Comparison of ENCODE assay signal across 1 cellular context in genomic region chr10:32366588-32366987, GRCh38.
TF ChIP-seq lines count a peak whose summit lies in the region.

No MANE protein-coding gene starts in this region.

TF ChIP-seq in H1, 55 proteins besides CTCF, POLR2A, EP300 and RAD21:
- TF ChIP-seq, protein P1, sequence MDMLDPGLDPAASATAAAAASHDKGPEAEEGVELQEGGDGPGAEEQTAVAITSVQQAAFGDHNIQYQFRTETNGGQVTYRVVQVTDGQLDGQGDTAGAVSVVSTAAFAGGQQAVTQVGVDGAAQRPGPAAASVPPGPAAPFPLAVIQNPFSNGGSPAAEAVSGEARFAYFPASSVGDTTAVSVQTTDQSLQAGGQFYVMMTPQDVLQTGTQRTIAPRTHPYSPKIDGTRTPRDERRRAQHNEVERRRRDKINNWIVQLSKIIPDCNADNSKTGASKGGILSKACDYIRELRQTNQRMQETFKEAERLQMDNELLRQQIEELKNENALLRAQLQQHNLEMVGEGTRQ (IDR thresholded peaks at IDR 0.05; ENCODE audit: low read length): no peak
- TF ChIP-seq, protein P2, sequence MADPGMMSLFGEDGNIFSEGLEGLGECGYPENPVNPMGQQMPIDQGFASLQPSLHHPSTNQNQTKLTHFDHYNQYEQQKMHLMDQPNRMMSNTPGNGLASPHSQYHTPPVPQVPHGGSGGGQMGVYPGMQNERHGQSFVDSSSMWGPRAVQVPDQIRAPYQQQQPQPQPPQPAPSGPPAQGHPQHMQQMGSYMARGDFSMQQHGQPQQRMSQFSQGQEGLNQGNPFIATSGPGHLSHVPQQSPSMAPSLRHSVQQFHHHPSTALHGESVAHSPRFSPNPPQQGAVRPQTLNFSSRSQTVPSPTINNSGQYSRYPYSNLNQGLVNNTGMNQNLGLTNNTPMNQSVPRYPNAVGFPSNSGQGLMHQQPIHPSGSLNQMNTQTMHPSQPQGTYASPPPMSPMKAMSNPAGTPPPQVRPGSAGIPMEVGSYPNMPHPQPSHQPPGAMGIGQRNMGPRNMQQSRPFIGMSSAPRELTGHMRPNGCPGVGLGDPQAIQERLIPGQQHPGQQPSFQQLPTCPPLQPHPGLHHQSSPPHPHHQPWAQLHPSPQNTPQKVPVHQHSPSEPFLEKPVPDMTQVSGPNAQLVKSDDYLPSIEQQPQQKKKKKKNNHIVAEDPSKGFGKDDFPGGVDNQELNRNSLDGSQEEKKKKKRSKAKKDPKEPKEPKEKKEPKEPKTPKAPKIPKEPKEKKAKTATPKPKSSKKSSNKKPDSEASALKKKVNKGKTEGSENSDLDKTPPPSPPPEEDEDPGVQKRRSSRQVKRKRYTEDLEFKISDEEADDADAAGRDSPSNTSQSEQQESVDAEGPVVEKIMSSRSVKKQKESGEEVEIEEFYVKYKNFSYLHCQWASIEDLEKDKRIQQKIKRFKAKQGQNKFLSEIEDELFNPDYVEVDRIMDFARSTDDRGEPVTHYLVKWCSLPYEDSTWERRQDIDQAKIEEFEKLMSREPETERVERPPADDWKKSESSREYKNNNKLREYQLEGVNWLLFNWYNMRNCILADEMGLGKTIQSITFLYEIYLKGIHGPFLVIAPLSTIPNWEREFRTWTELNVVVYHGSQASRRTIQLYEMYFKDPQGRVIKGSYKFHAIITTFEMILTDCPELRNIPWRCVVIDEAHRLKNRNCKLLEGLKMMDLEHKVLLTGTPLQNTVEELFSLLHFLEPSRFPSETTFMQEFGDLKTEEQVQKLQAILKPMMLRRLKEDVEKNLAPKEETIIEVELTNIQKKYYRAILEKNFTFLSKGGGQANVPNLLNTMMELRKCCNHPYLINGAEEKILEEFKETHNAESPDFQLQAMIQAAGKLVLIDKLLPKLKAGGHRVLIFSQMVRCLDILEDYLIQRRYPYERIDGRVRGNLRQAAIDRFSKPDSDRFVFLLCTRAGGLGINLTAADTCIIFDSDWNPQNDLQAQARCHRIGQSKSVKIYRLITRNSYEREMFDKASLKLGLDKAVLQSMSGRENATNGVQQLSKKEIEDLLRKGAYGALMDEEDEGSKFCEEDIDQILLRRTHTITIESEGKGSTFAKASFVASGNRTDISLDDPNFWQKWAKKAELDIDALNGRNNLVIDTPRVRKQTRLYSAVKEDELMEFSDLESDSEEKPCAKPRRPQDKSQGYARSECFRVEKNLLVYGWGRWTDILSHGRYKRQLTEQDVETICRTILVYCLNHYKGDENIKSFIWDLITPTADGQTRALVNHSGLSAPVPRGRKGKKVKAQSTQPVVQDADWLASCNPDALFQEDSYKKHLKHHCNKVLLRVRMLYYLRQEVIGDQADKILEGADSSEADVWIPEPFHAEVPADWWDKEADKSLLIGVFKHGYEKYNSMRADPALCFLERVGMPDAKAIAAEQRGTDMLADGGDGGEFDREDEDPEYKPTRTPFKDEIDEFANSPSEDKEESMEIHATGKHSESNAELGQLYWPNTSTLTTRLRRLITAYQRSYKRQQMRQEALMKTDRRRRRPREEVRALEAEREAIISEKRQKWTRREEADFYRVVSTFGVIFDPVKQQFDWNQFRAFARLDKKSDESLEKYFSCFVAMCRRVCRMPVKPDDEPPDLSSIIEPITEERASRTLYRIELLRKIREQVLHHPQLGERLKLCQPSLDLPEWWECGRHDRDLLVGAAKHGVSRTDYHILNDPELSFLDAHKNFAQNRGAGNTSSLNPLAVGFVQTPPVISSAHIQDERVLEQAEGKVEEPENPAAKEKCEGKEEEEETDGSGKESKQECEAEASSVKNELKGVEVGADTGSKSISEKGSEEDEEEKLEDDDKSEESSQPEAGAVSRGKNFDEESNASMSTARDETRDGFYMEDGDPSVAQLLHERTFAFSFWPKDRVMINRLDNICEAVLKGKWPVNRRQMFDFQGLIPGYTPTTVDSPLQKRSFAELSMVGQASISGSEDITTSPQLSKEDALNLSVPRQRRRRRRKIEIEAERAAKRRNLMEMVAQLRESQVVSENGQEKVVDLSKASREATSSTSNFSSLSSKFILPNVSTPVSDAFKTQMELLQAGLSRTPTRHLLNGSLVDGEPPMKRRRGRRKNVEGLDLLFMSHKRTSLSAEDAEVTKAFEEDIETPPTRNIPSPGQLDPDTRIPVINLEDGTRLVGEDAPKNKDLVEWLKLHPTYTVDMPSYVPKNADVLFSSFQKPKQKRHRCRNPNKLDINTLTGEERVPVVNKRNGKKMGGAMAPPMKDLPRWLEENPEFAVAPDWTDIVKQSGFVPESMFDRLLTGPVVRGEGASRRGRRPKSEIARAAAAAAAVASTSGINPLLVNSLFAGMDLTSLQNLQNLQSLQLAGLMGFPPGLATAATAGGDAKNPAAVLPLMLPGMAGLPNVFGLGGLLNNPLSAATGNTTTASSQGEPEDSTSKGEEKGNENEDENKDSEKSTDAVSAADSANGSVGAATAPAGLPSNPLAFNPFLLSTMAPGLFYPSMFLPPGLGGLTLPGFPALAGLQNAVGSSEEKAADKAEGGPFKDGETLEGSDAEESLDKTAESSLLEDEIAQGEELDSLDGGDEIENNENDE (IDR thresholded peaks at IDR 0.05; ENCODE audit: insufficient replicate concordance, low read length): no peak
- TF ChIP-seq E2F6 (IDR thresholded peaks at IDR 0.05) (no peak), CHD2 (IDR thresholded peaks at IDR 0.05; ENCODE audit: low read length) (no peak), SP4 (IDR thresholded peaks at IDR 0.05; ENCODE audit: low read length) (no peak), NRF1 (IDR thresholded peaks at IDR 0.05; ENCODE audit: low read depth, low read length) (no peak), BRCA1 (IDR thresholded peaks at IDR 0.05; ENCODE audit: low read depth, low read length) (no peak), JUN (IDR thresholded peaks at IDR 0.05; ENCODE audit: low read depth, low read length) (no peak)
